ENCODE assay signal across 12 cellular contexts in the genomic region with DNA sequence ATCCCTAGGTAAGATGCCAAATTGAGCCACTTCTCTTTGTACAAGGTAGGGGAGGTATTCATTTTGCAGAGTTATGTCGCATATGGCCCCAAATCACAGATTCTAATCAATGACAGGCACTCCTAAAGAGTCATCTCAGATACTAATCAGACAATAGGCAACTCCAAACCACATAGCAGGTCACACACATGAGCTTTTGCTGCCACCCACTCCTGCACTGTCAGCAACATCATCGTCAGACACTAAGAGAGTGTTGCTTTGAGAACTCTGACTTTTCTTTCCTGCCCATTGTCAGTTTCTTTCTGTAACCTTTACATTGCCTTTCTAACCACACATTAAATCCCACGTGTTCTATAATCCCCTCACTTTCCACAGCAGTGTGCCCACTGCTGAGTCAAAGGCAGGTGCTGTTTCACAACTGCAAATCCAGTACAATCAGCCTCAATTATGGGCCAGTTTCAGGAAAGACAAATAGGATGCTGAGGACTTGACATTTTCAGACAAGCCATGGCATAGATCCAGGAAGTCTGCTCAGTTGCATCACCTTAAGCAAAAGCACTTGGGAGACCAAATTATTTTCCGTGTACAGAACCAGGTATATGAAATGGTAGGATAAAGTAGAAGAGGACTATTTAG. TPM values are rescaled to one million over a fixed set of nuclear protein-coding genes. Genes with fewer than 3 reads are reported as not detected.
DNase-seq lines count a peak whose midpoint lies in the region; ATAC-seq and TF ChIP-seq lines count a peak whose summit lies in the region.
"Had no signal": no experiment of that assay in that cellular context is flagged by ENCODE, and none has a peak within 500 bp of the region (broad histone marks: within the 10 kb centered on the region; RNA-seq: fewer than 3 reads in every experiment).

No MANE protein-coding gene starts in this region.

- H3K27ac ChIP-seq in vagina (no peak overlapping the region), Peyer's patch (no peak overlapping the region)
- H3K27ac ChIP-seq: stomach had no signal

- DNase-seq in COR-L47 (lab: John Stamatoyannopoulos, UW) (peak; percentile 36), G401 (ENCODE audit: low spot score) (peak; percentile 30), SK-N-DZ (ENCODE audit: low spot score) (peak; percentile 67), fibroblast of the aortic adventitia (ENCODE audit: low read depth) (peak; percentile 26), omental fat pad (ENCODE audit: low spot score) (no peak), vagina (ENCODE audit: extremely low spot score in 2 of 2) (no peak), Peyer's patch (no peak)
- DNase-seq: aorta, NCI-H774, stomach had no signal

- TF ChIP-seq CTCF in fibroblast of the aortic adventitia (IDR thresholded peaks at IDR 0.05; ENCODE audit: insufficient read depth, low read length) (no peak), omental fat pad (IDR thresholded peaks at IDR 0.05) (no peak), vagina (IDR thresholded peaks at IDR 0.05) (no peak), Peyer's patch (IDR thresholded peaks at IDR 0.05) (no peak)

- ATAC-seq in omental fat pad (ENCODE audit: low FRiP score) = no peak

- H3K9me3 ChIP-seq in vagina = no peaks in the 10 kb centered on the region
- H3K9me3 ChIP-seq in Peyer's patch = no peaks in the 10 kb centered on the region
- H3K9me3 ChIP-seq: stomach had no signal

- TF ChIP-seq POLR2A in vagina (IDR thresholded peaks at IDR 0.05) (no peak), Peyer's patch (IDR thresholded peaks at IDR 0.05) (no peak)

- intact Hi-C loops in vagina (cut with DNase I) = no loop called here

- H3K4me3 ChIP-seq in fibroblast of the aortic adventitia (ENCODE audit: low read depth, low read length) = no peak overlapping the region
- H3K4me3 ChIP-seq in vagina = no peak overlapping the region
- no peak overlapping the region for H3K4me3 ChIP-seq in Peyer's patch
- H3K4me3 ChIP-seq: stomach had no signal

- H3K36me3 ChIP-seq in vagina (no peaks in the 10 kb centered on the region), Peyer's patch (no peaks in the 10 kb centered on the region)
- H3K36me3 ChIP-seq: stomach had no signal

- in situ Hi-C loops in G401 (cut with HindIII; ENCODE audit: low sequenced_read_pairs) = no loop called here

- H3K4me1 ChIP-seq in vagina (no peaks in the 10 kb centered on the region), Peyer's patch (no peaks in the 10 kb centered on the region)
- H3K4me1 ChIP-seq: stomach had no signal

- no peaks in the 10 kb centered on the region for H3K27me3 ChIP-seq in vagina
- H3K27me3 ChIP-seq in Peyer's patch = no peaks in the 10 kb centered on the region

RNA-seq across cellular contexts. Expression of a gene that starts 23.5 kb away (rescaled TPM):
- total RNA-seq in G401 (2014; rRNA removed; shearing (Covaris generic)) = not detected in 2 replicates
- polyA plus RNA-seq in SK-N-DZ (2014; cell fraction: cytosol; rRNA removed) = 0.51 and 0.74 TPM in 2 replicates
- 0.37 TPM in 1 of 2 replicates, not detected in the other for polyA plus RNA-seq in SK-N-DZ (2014; cell fraction: nucleus; rRNA removed)
- total RNA-seq in fibroblast of the aortic adventitia (ENCODE audit: low replicate concordance) = not detected in 2 replicates
- not detected for total RNA-seq in omental fat pad
- total RNA-seq in vagina = not detected
- total RNA-seq in Peyer's patch = not detected
- total RNA-seq: aorta, kidney epithelial cell, stomach had no signal
- polyA plus RNA-seq: aorta, CD14-positive monocyte, stomach had no signal

RNA-seq across cellular contexts. Expression of a gene that starts 42.4 kb away (rescaled TPM):
- not detected in 2 replicates for total RNA-seq in G401 (2014; rRNA removed; shearing (Covaris generic))
- polyA plus RNA-seq in SK-N-DZ (2014; cell fraction: cytosol; rRNA removed) = 2.2 and 2.4 TPM in 2 replicates
- 0.59 and 0.88 TPM in 2 replicates for polyA plus RNA-seq in SK-N-DZ (2014; cell fraction: nucleus; rRNA removed)
- total RNA-seq in fibroblast of the aortic adventitia (ENCODE audit: low replicate concordance) (2.3 TPM in 1 of 2 replicates, not detected in the other), omental fat pad (10 to 100 TPM in 1 of 4 donors, 1 to 10 TPM in 1, under 1 TPM in 2; 0.38 to 18.8 (median 1.4) TPM), vagina (8.8 TPM), Peyer's patch (10 to 100 TPM in 1 of 4 donors, 1 to 10 TPM in 3; 1.6 to 12.4 (median 3.1) TPM)
- total RNA-seq: kidney epithelial cell had no signal
- polyA plus RNA-seq: CD14-positive monocyte had no signal

RNA-seq across cellular contexts. Expression of a gene that starts 47.7 kb away (rescaled TPM):
- 666 and 732 TPM in 2 replicates for total RNA-seq in G401 (2014; rRNA removed; shearing (Covaris generic))
- polyA plus RNA-seq in SK-N-DZ (2014; cell fraction: cytosol; rRNA removed) = 893 and 1,065 TPM in 2 replicates
- 519 and 539 TPM in 2 replicates for polyA plus RNA-seq in SK-N-DZ (2014; cell fraction: nucleus; rRNA removed)
- total RNA-seq in fibroblast of the aortic adventitia (ENCODE audit: low replicate concordance) (641 and 741 TPM in 2 replicates), omental fat pad (100 to 1,000 TPM; 173 to 373 (median 272) TPM), vagina (170 TPM), Peyer's patch (100 to 1,000 TPM; 113 to 280 (median 168) TPM)

Comparison
In these comparisons a context has a peak if more than half of its experiments do, and no peak if none do; other contexts are left out.
1. DNase-seq: peak in COR-L47 (single experiment), G401 (single experiment), SK-N-DZ (single experiment) and fibroblast of the aortic adventitia (single experiment); none in omental fat pad (single experiment), vagina (0 of 2) and Peyer's patch (0 of 3).